In genomic region chr9:132774886-132775285, GRCh38 we compare ENCODE assay signal across 21 cellular contexts.
"Had no signal": no experiment of that assay in that cellular context is flagged by ENCODE, and none has a peak within 500 bp of the region (broad histone marks: within the 10 kb centered on the region; RNA-seq: fewer than 3 reads in every experiment).

No MANE protein-coding gene starts in this region.

- ATAC-seq: esophagus mucosa; gastrocnemius medialis; left lobe of liver; naive thymus-derived CD8-positive, alpha-beta T cell; stimulated activated naive B cell treated with anti-CD40 and anti-IgM and Interleukin-4, amounts not matched to agents 10 μg/mL and 1 μg/mL and 100 μg/mL, for 72 hours had no signal

- H3K27ac ChIP-seq: dorsolateral prefrontal cortex, epithelial cell of prostate, gastrocnemius medialis, prostate gland, right atrium auricular region, sigmoid colon, thoracic aorta, upper lobe of left lung had no signal

- H3K9me3 ChIP-seq: gastrocnemius medialis, prostate gland, right atrium auricular region, sigmoid colon, thoracic aorta, upper lobe of left lung had no signal

- H3K27ac Mint-ChIP-seq: stimulated activated naive B cell treated with anti-CD40 and anti-IgM and Interleukin-4, amounts not matched to agents 10 μg/mL and 1 μg/mL and 100 μg/mL, for 72 hours; stimulated activated naive CD8-positive, alpha-beta T cell treated with anti-CD3 and anti-CD28 coated beads, Interleukin-15, Interleukin-2, amounts not matched to agents 100 ng/mL and 50 ng/mL, for 24 hours had no signal

- H3K36me3 ChIP-seq: gastrocnemius medialis, prostate gland, right atrium auricular region, sigmoid colon, thoracic aorta, upper lobe of left lung had no signal

- H3K4me3 Mint-ChIP-seq: naive thymus-derived CD8-positive, alpha-beta T cell; nephron progenitor cell; stimulated activated naive B cell treated with anti-CD40 and anti-IgM and Interleukin-4, amounts not matched to agents 10 μg/mL and 1 μg/mL and 100 μg/mL, for 72 hours; stimulated activated naive CD8-positive, alpha-beta T cell treated with anti-CD3 and anti-CD28 coated beads, Interleukin-15, Interleukin-2, amounts not matched to agents 100 ng/mL and 50 ng/mL, for 24 hours had no signal

- H3K27me3 ChIP-seq: dorsolateral prefrontal cortex, right atrium auricular region, sigmoid colon, tibial nerve, upper lobe of left lung had no signal

- DNase-seq: dorsolateral prefrontal cortex; effector CD4-positive, alpha-beta T cell; foreskin fibroblast; gastrocnemius medialis; kidney; mesenchymal stem cell; naive thymus-derived CD8-positive, alpha-beta T cell; nephron progenitor cell; sigmoid colon; stimulated activated CD4-positive, alpha-beta T cell treated with anti-CD3 and anti-CD28 coated beads, Interleukin-4, amount 100 ng/mL, for 4 hours; stimulated activated naive B cell treated with anti-CD40 and anti-IgM and Interleukin-4, amounts not matched to agents 10 μg/mL and 1 μg/mL and 100 μg/mL, for 72 hours; upper lobe of left lung had no signal

- H3K4me3 ChIP-seq: dorsolateral prefrontal cortex, gastrocnemius medialis, lung, prostate gland, right atrium auricular region, sigmoid colon, thoracic aorta, tibial nerve, upper lobe of left lung had no signal

- H3K4me1 ChIP-seq: prostate gland had no signal

- H3K36me3 Mint-ChIP-seq: naive thymus-derived CD8-positive, alpha-beta T cell had no signal
